Comparison of ENCODE assay signal across 17 cellular contexts in genomic region chr20:57274846-57275245, GRCh38. TPM values are rescaled to one million over a fixed set of nuclear protein-coding genes. Genes with fewer than 3 reads are reported as not detected.
DNase-seq lines count a peak whose midpoint lies in the region; ATAC-seq, FAIRE-seq and TF ChIP-seq lines count a peak whose summit lies in the region.
"Had no signal": no experiment of that assay in that cellular context is flagged by ENCODE, and none has a peak within 500 bp of the region (broad histone marks: within the 10 kb centered on the region; RNA-seq: fewer than 3 reads in every experiment).

No MANE protein-coding gene starts in this region.

- peak; percentile 25; the same call in 1 of the 2 replicates for ATAC-seq in PC-3
- ATAC-seq: CD8-positive, alpha-beta T cell; GM23338 had no signal

- H3K27me3 Mint-ChIP-seq in chondrocyte (ENCODE audit: low read depth), result peaks cover 57% of the 10 kb centered on the region
- H3K27me3 Mint-ChIP-seq in glutamatergic neuron (ENCODE audit: unreplicated experiment), result peaks cover 7% of the 10 kb centered on the region

- BruUV-seq in PC-3 (replicated peaks; lab: Mats Ljungman, UMichigan), result no TSS peak

- intact Hi-C loops in PC-3 (cut with micrococcal nuclease), result no loop called here

- CTCF ChIA-PET in PC-3 (lab: Charles Lee), result no interaction called here

- TF ChIP-seq CTCF in PC-3 (conservative IDR thresholded peaks at IDR 0.05; ENCODE audit: low read depth, low read length), result no peak
- no peak for TF ChIP-seq CTCF in chondrocyte (IDR thresholded peaks at IDR 0.05)
- TF ChIP-seq CTCF in glutamatergic neuron (IDR thresholded peaks at IDR 0.05; ENCODE audit: partially characterized antibody, unreplicated experiment), result no peak

- no peak overlapping the region for H2AFZ ChIP-seq in PC-3 (ENCODE audit: low read length)
- H2AFZ ChIP-seq: GM23338 had no signal

- H3K4me1 Mint-ChIP-seq in chondrocyte (ENCODE audit: low read depth) (no peaks in the 10 kb centered on the region), glutamatergic neuron (ENCODE audit: low read depth, unreplicated experiment) (peaks cover 26% of the 10 kb centered on the region)
- H3K4me1 Mint-ChIP-seq: CD14-positive monocyte had no signal

- H3K4me1 ChIP-seq in PC-3 (ENCODE audit: insufficient read depth, low read length), result peaks cover 6% of the 10 kb centered on the region; the same call in 1 of the 2 replicates

- H3K79me2 ChIP-seq in PC-3 (ENCODE audit: low read length), result no peaks in the 10 kb centered on the region

- no peaks in the 10 kb centered on the region for H3K36me3 ChIP-seq in PC-3 (ENCODE audit: low read depth, low read length)

- H3K4me3 ChIP-seq in PC-3 (ENCODE audit: low read length), result no peak overlapping the region
- H3K4me3 ChIP-seq: GM23338 had no signal

- peak; percentile 54 for FAIRE-seq in HTR-8/SVneo (lab: Jason Lieb, UNC)

- H3K4me2 ChIP-seq in PC-3 (ENCODE audit: low read length), result no peak overlapping the region
- H3K4me2 ChIP-seq: GM23338 had no signal

- H3K36me3 Mint-ChIP-seq in chondrocyte (ENCODE audit: low read depth) (no peaks in the 10 kb centered on the region), glutamatergic neuron (ENCODE audit: unreplicated experiment) (no peaks in the 10 kb centered on the region)
- H3K36me3 Mint-ChIP-seq: CD14-positive monocyte; CD8-positive, alpha-beta T cell had no signal

- H3K9me3 ChIP-seq in PC-3 (ENCODE audit: low read length), result no peaks in the 10 kb centered on the region

- H3K9me3 Mint-ChIP-seq in chondrocyte (ENCODE audit: low read depth) (no peaks in the 10 kb centered on the region), glutamatergic neuron (ENCODE audit: unreplicated experiment) (peaks cover 7% of the 10 kb centered on the region)
- H3K9me3 Mint-ChIP-seq: CD8-positive, alpha-beta T cell; GM23338 had no signal

- no peaks in the 10 kb centered on the region for H3F3A ChIP-seq in PC-3 (ENCODE audit: low read length, unreplicated experiment)

- H3K9me2 ChIP-seq in PC-3 (replicated peaks; ENCODE audit: low read length), result no peaks in the 10 kb centered on the region

- no peak overlapping the region for H3K4me3 Mint-ChIP-seq in chondrocyte (ENCODE audit: unreplicated experiment)
- H3K4me3 Mint-ChIP-seq in glutamatergic neuron (ENCODE audit: unreplicated experiment), result no peak overlapping the region
- H3K4me3 Mint-ChIP-seq: CD14-positive monocyte; CD8-positive, alpha-beta T cell; GM23338 had no signal

- no peak overlapping the region for H3K9ac ChIP-seq in PC-3 (ENCODE audit: low read length)

- POLR2A ChIA-PET in PC-3 (lab: Charles Lee; ENCODE audit: unreplicated experiment), result no interaction called here

- no peak overlapping the region for H3K27ac ChIP-seq in PC-3 (ENCODE audit: low read length)
- H3K27ac ChIP-seq: 22Rv1, HL-60 had no signal

- peak; percentile 74 for DNase-seq in SIG-M5 treated with dmso at 0.1 percent for 504 hours (lab: John Stamatoyannopoulos, UW; ENCODE audit: unreplicated experiment)
- no peak for DNase-seq in SIG-M5 (lab: John Stamatoyannopoulos, UW)
- DNase-seq in HTR-8/SVneo (ENCODE audit: insufficient read length, low spot score), result no peak
- no peak for DNase-seq in PC-3
- peak; percentile 27 for DNase-seq in foreskin melanocyte
- DNase-seq in NCI-H2029 treated with DMSO at 0.1 percent for 48 hours (lab: John Stamatoyannopoulos, UW), result no peak
- DNase-seq in chondrocyte (ENCODE audit: low spot score), result no peak
- no peak for DNase-seq in glutamatergic neuron
- DNase-seq: CD8-positive, alpha-beta T cell; DMS53; H7 had no signal

- no peaks in the 10 kb centered on the region for H4K20me1 ChIP-seq in PC-3 (ENCODE audit: low read length)

- peaks cover 58% of the 10 kb centered on the region for H3K27me3 ChIP-seq in PC-3 (ENCODE audit: low read length)

- no peak overlapping the region for H3K27ac Mint-ChIP-seq in chondrocyte (ENCODE audit: unreplicated experiment)
- H3K27ac Mint-ChIP-seq in glutamatergic neuron (ENCODE audit: unreplicated experiment), result no peak overlapping the region
- H3K27ac Mint-ChIP-seq: CD14-positive monocyte; CD8-positive, alpha-beta T cell; GM23338 had no signal

RNA-seq across cellular contexts. Expression of gene BMP7, which starts 8.4 kb away (rescaled TPM):
- total RNA-seq in PC-3 (2014; rRNA removed) (not detected in 2 replicates), chondrocyte (not detected in 3 replicates), glutamatergic neuron (ENCODE audit: unreplicated experiment) (8.7 TPM)
- total RNA-seq: CD8-positive, alpha-beta T cell had no signal

RNA-seq across cellular contexts. Expression of gene SPO11, which starts 54.8 kb away (rescaled TPM):
- total RNA-seq in PC-3 (2014; rRNA removed) (not detected in 2 replicates), chondrocyte (not detected in 3 replicates), glutamatergic neuron (ENCODE audit: unreplicated experiment) (not detected)
- total RNA-seq: A673; CD8-positive, alpha-beta T cell; Daoy; GM23338; H7 had no signal

Comparison
In these comparisons a context has a peak if more than half of its experiments do, and no peak if none do; other contexts are left out.
1. DNase-seq: peak in SIG-M5 treated with dmso at 0.1 percent for 504 hours (single experiment) and foreskin melanocyte (single experiment); none in SIG-M5 (single experiment), HTR-8/SVneo (single experiment), PC-3 (single experiment), NCI-H2029 treated with DMSO at 0.1 percent for 48 hours (single experiment), chondrocyte (single experiment) and glutamatergic neuron (single experiment).